Comparison of ENCODE assay signal across 12 cellular contexts in genomic region chr5:87393331-87393730, GRCh38. TPM values are rescaled to one million over a fixed set of nuclear protein-coding genes. Genes with fewer than 3 reads are reported as not detected.
A peak's percentile ranks its signal among the peaks of the same experiment; 100 is the strongest.
DNase-seq lines count a peak whose midpoint lies in the region; ATAC-seq and TF ChIP-seq lines count a peak whose summit lies in the region.
"Had no signal": no experiment of that assay in that cellular context is flagged by ENCODE, and none has a peak within 500 bp of the region (broad histone marks: within the 10 kb centered on the region; RNA-seq: fewer than 3 reads in every experiment).

No MANE protein-coding gene starts in this region.

- H3K4me3 Mint-ChIP-seq in endodermal cell: no peak overlapping the region

- H3K9me3 Mint-ChIP-seq in endodermal cell: no peaks in the 10 kb centered on the region

- peaks cover 45% of the 10 kb centered on the region for H3K4me1 ChIP-seq in PC-3 (ENCODE audit: insufficient read depth, low read length)
- H3K4me1 ChIP-seq in endodermal cell (ENCODE audit: control insufficient read depth, insufficient read depth, low read length): no peaks in the 10 kb centered on the region

- TF ChIP-seq CTCF in AG04449 (IDR thresholded peaks at IDR 0.05; ENCODE audit: insufficient read depth, low read length, missing control alignments) (no peak), PC-3 (conservative IDR thresholded peaks at IDR 0.05; ENCODE audit: low read depth, low read length) (no peak), choroid plexus epithelial cell (conservative IDR thresholded peaks at IDR 0.05; ENCODE audit: low read depth, low read length) (no peak), endodermal cell (conservative IDR thresholded peaks at IDR 0.05) (no peak)

- no peaks in the 10 kb centered on the region for H3K27me3 ChIP-seq in PC-3 (ENCODE audit: low read length)
- H3K27me3 ChIP-seq in endodermal cell (ENCODE audit: control insufficient read depth, insufficient read depth, low read length, poor library complexity, severe bottlenecking): no peaks in the 10 kb centered on the region

- peaks cover 75% of the 10 kb centered on the region for H3K36me3 Mint-ChIP-seq in endodermal cell (ENCODE audit: low read depth)

- H4K20me1 ChIP-seq in PC-3 (ENCODE audit: low read length): 0 out of 2 replicates have a peak, but pooled peaks cover 5% of the 10 kb centered on the region

- H3K36me3 ChIP-seq in PC-3 (ENCODE audit: low read depth, low read length) (peaks cover 81% of the 10 kb centered on the region), endodermal cell (ENCODE audit: control insufficient read depth, insufficient read depth, low read length) (peaks cover 94% of the 10 kb centered on the region)

- peak overlapping the region; percentile 61 for H3K4me2 ChIP-seq in PC-3 (ENCODE audit: low read length)

- H3K27ac Mint-ChIP-seq in endodermal cell: no peak overlapping the region

- CTCF ChIA-PET in AG04449 (lab: Yijun Ruan, JAX): no interaction called here
- CTCF ChIA-PET in PC-3 (lab: Charles Lee): no interaction called here

- no peaks in the 10 kb centered on the region for H3K4me1 Mint-ChIP-seq in endodermal cell

- H3K9me2 ChIP-seq in PC-3 (replicated peaks; ENCODE audit: low read length): no peaks in the 10 kb centered on the region

- ATAC-seq in PC-3 (peak; percentile 75), GM18511 (IDR thresholded peaks at IDR 0.05; ENCODE audit: unreplicated experiment) (no peak)

- peak overlapping the region; percentile 64 for H3K27ac ChIP-seq in PC-3 (ENCODE audit: low read length)
- no peak overlapping the region for H3K27ac ChIP-seq in endodermal cell (ENCODE audit: low read depth, low read length)
- H3K27ac ChIP-seq: C4-2B had no signal

- intact Hi-C loops in PC-3 (cut with micrococcal nuclease): loop anchor here (5.0 kb wide), 1 partner anchor 271 kb away; no protein-coding TSS in a partner anchor

- no peak overlapping the region for H2AFZ ChIP-seq in PC-3 (ENCODE audit: low read length)

- H3K4me3 ChIP-seq in AG04449 (ENCODE audit: low read depth, low read length) (no peak overlapping the region), PC-3 (ENCODE audit: low read length) (peak overlapping the region; percentile 26), choroid plexus epithelial cell (ENCODE audit: low read depth, low read length) (no peak overlapping the region), endodermal cell (ENCODE audit: low read length) (no peak overlapping the region)

- H3K27me3 Mint-ChIP-seq in endodermal cell (ENCODE audit: insufficient read depth): no peaks in the 10 kb centered on the region

- no TSS peak for BruUV-seq in PC-3 (replicated peaks; lab: Mats Ljungman, UMichigan)

- no peaks in the 10 kb centered on the region for H3K9me3 ChIP-seq in PC-3 (ENCODE audit: low read length)
- no peaks in the 10 kb centered on the region for H3K9me3 ChIP-seq in endodermal cell (ENCODE audit: control insufficient read depth, low read length)

- POLR2A ChIA-PET in AG04449 (lab: Yijun Ruan, JAX) (interaction anchor here (0.9 kb wide), 1 partner anchor 242 kb away, joined by 4 read pairs; no protein-coding TSS in a partner anchor), PC-3 (lab: Charles Lee; ENCODE audit: unreplicated experiment) (no interaction called here)

- 80% methylated on average over 2 of the region's 2 CpGs; no CpG with 5 or more reads in 1 of the 2 experiments for WGBS in endodermal cell (ENCODE audit: insufficient coverage in 1 of 2, insufficient read length in 1 of 2), 2 experiments

- H3F3A ChIP-seq in PC-3 (ENCODE audit: low read length, unreplicated experiment): peaks cover 5% of the 10 kb centered on the region

- H3K79me2 ChIP-seq in PC-3 (ENCODE audit: low read length): peaks cover 35% of the 10 kb centered on the region

- H3K9ac ChIP-seq in PC-3 (ENCODE audit: low read length) (peak overlapping the region; percentile 17; the same call in 1 of the 2 replicates), endodermal cell (ENCODE audit: extremely low read depth, low read length, poor library complexity, severe bottlenecking) (no peak overlapping the region)

- DNase-seq in AG04449 (ENCODE audit: low read depth, low spot score) (peak; percentile 60), PC-3 (peak; percentile 84), choroid plexus epithelial cell (ENCODE audit: low read depth) (peak; percentile 91), myocyte (ENCODE audit: low read depth) (peak; percentile 67), endodermal cell (no peak), cerebellum (ENCODE audit: low spot score) (no peak), NCI-H345 (lab: John Stamatoyannopoulos, UW) (no peak)
- DNase-seq: cortex of kidney; NCI-H1417 treated with DMSO at 0.1 percent for 48 hours; stimulated activated CD4-positive, alpha-beta T cell treated with anti-CD3 and anti-CD28 coated beads, Interleukin-4, amount 100 ng/mL, for 24 hours had no signal

RNA-seq across cellular contexts. Expression of gene CCNH, which starts 19.4 kb away (rescaled TPM):
- total RNA-seq in PC-3 (2014; rRNA removed) (77.6 and 121 TPM in 2 replicates), myocyte (46.2 and 56.7 TPM in 2 replicates), endodermal cell (10 to 100 TPM; 34.4 to 37.7 TPM), cerebellum (170 TPM)
- polyA plus RNA-seq in myocyte (2012): 25.0 TPM
- 47.2 TPM for polyA plus RNA-seq in endodermal cell (2013, experiment 1 of 2)
- polyA plus RNA-seq in endodermal cell (2013, experiment 2 of 2): 45.7 TPM

Comparison
In these comparisons a context has a peak if more than half of its experiments do, and no peak if none do; other contexts are left out.
1. DNase-seq: peak in AG04449 (single experiment), PC-3 (single experiment), choroid plexus epithelial cell (single experiment) and myocyte (single experiment); none in endodermal cell (single experiment), cerebellum (single experiment) and NCI-H345 (single experiment).